Comparison of ENCODE assay signal across 12 cellular contexts in the genomic region with DNA sequence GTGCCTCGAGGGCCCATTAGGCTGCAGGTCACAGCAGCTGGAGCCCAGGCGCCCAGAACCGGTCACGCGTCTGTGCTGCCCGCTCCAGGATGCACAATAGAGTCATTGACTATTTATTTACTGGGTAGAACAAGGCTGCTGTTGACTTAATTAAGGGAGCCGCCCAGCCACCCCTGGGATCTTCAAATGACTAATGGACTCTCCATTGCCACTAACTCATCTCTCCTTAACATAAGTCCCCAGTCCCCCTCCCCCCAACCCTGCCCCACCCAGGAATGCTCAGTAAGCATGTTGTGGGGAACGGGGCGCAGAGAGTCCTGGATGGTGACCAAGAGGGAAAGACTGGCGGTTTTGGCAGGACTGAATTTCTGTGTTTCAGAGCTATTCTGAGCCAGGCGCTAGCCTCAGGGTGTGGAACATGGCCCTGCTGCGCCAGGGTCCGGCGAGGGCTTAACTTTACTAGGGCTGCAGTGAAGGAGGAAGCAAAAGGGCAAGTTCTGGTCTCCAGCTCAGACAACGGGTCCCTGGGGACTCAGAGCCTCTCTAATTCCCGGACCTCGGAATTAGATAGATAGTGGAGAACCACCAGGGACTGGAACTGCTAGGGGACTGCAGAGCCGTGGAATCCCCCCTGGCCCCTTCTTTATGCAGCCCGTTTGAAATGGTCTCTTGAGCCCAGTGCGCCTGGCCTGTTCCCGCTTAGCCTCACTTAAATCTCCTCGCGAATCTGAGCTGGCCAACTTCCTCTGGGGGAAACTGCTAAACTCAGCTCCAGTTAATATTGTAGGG. TPM values are rescaled to one million over a fixed set of nuclear protein-coding genes. Genes with fewer than 3 reads are reported as not detected.
DNase-seq lines count a peak whose midpoint lies in the region; ATAC-seq and TF ChIP-seq lines count a peak whose summit lies in the region.
"Had no signal": no experiment of that assay in that cellular context is flagged by ENCODE, and none has a peak within 500 bp of the region (broad histone marks: within the 10 kb centered on the region; RNA-seq: fewer than 3 reads in every experiment).

No MANE protein-coding gene starts in this region.

- H3K14ac ChIP-seq in neuronal stem cell (ENCODE audit: low read length) = no peak overlapping the region

- H3K23ac ChIP-seq in neuronal stem cell (ENCODE audit: low read depth, low read length, poor library complexity) = no peak overlapping the region

- H3K36me3 Mint-ChIP-seq in endothelial cell (ENCODE audit: low read depth, unreplicated experiment) = no peaks in the 10 kb centered on the region
- peaks cover 3% of the 10 kb centered on the region for H3K36me3 Mint-ChIP-seq in activated CD8-positive, alpha-beta T cell treated with anti-CD3 and anti-CD28 coated beads, Interleukin-2, amount 10 ng/mL, durations not matched to agents 7 days and 5 days (ENCODE audit: low read depth)
- H3K36me3 Mint-ChIP-seq in activated T-helper 17 cell treated with anti-CD3 and anti-CD28 coated beads, Interleukin-2, amount 50 U/mL, for 72 hours (ENCODE audit: low read depth) = no peaks in the 10 kb centered on the region

- DNase-seq in ELR (ENCODE audit: low read depth) (peak; percentile 7), NCI-H2029 treated with DMSO at 0.1 percent for 48 hours (lab: John Stamatoyannopoulos, UW) (peak; percentile 50), endothelial cell (ENCODE audit: low spot score) (peak; percentile 5), neuronal stem cell (ENCODE audit: low spot score) (no peak)
- no peak for DNase-seq in effector CD8-positive, alpha-beta T cell (lab: John Stamatoyannopoulos, UW)
- no peak for DNase-seq in activated CD8-positive, alpha-beta T cell treated with anti-CD3 and anti-CD28 coated beads, Interleukin-2, amount 10 ng/mL, durations not matched to agents 7 days and 5 days
- DNase-seq: GF-D8, Karpas-422 had no signal

- peak overlapping the region in 1 of 2 donors; percentile 83 for H3K4me3 ChIP-seq in neuronal stem cell (ENCODE audit: low read length in 2 of 2)

- peaks cover 12% of the 10 kb centered on the region for H3K27me3 Mint-ChIP-seq in endothelial cell (ENCODE audit: unreplicated experiment)
- peaks cover 27% of the 10 kb centered on the region for H3K27me3 Mint-ChIP-seq in activated CD8-positive, alpha-beta T cell treated with anti-CD3 and anti-CD28 coated beads, Interleukin-2, amount 10 ng/mL, durations not matched to agents 7 days and 5 days (ENCODE audit: low read depth)
- H3K27me3 Mint-ChIP-seq in activated T-helper 17 cell treated with anti-CD3 and anti-CD28 coated beads, Interleukin-2, amount 50 U/mL, for 72 hours = peaks cover 26% of the 10 kb centered on the region

- H3K36me3 ChIP-seq in neuronal stem cell (replicated peaks in 1 of 2; ENCODE audit: control insufficient read depth in 2 of 2, insufficient read depth in 2 of 2, low read length in 2 of 2) = no peaks in the 10 kb centered on the region

- H3K4me1 ChIP-seq in neuronal stem cell (ENCODE audit: control insufficient read depth in 2 of 2, insufficient read depth in 1 of 2, low read depth in 1 of 2, low read length in 2 of 2) = peaks cover 5 to 9% of the 10 kb centered on the region in 2 donors

- H3K79me1 ChIP-seq in neuronal stem cell (ENCODE audit: low read depth, low read length) = no peaks in the 10 kb centered on the region

- POLR2A ChIA-PET in activated CD8-positive, alpha-beta T cell treated with anti-CD3 and anti-CD28 coated beads, Interleukin-2, amount 10 ng/mL, durations not matched to agents 7 days and 5 days (lab: Charles Lee) = interaction anchor here (0.6 kb wide), 1 partner anchor 60 kb away, joined by 3 read pairs; no protein-coding TSS in a partner anchor

- no peak overlapping the region for H2BK120ac ChIP-seq in neuronal stem cell (ENCODE audit: low read depth, low read length)

- H2BK5ac ChIP-seq in neuronal stem cell (ENCODE audit: low read length) = no peak overlapping the region

- no peak overlapping the region for H2AK5ac ChIP-seq in neuronal stem cell (ENCODE audit: low read depth, low read length)

- peaks cover 14% of the 10 kb centered on the region for H3K4me1 Mint-ChIP-seq in endothelial cell (ENCODE audit: unreplicated experiment)
- peaks cover 5% of the 10 kb centered on the region for H3K4me1 Mint-ChIP-seq in activated CD8-positive, alpha-beta T cell treated with anti-CD3 and anti-CD28 coated beads, Interleukin-2, amount 10 ng/mL, durations not matched to agents 7 days and 5 days (ENCODE audit: low read depth)
- H3K4me1 Mint-ChIP-seq in activated T-helper 17 cell treated with anti-CD3 and anti-CD28 coated beads, Interleukin-2, amount 50 U/mL, for 72 hours = no peaks in the 10 kb centered on the region

- H3K27me3 ChIP-seq in neuronal stem cell (ENCODE audit: control insufficient read depth in 3 of 3, insufficient read depth in 3 of 3, low read depth in 1 of 3, low read length in 3 of 3) = peaks cover 6 to 46% (median 27%) of the 10 kb centered on the region in 3 experiments

- H3K9me3 ChIP-seq in neuronal stem cell (replicated peaks in 1 of 2; ENCODE audit: control insufficient read depth in 2 of 2, insufficient read depth in 1 of 2, low read depth in 1 of 2, low read length in 2 of 2) = no peaks in the 10 kb centered on the region

- H3K9me3 Mint-ChIP-seq in endothelial cell (ENCODE audit: unreplicated experiment) = no peaks in the 10 kb centered on the region
- H3K9me3 Mint-ChIP-seq in activated CD8-positive, alpha-beta T cell treated with anti-CD3 and anti-CD28 coated beads, Interleukin-2, amount 10 ng/mL, durations not matched to agents 7 days and 5 days (ENCODE audit: insufficient read depth) = no peaks in the 10 kb centered on the region
- peaks cover 7% of the 10 kb centered on the region for H3K9me3 Mint-ChIP-seq in activated T-helper 17 cell treated with anti-CD3 and anti-CD28 coated beads, Interleukin-2, amount 50 U/mL, for 72 hours
- H3K9me3 Mint-ChIP-seq: dendritic cell treated with granulocyte-macrophage colony-stimulating factor and Interleukin-4, amounts not matched to agents 40 ng/mL and 50 ng/mL, for 4 days had no signal

- no peak for TF ChIP-seq CTCF in endothelial cell (IDR thresholded peaks at IDR 0.05; ENCODE audit: unreplicated experiment)

- H3K18ac ChIP-seq in neuronal stem cell (ENCODE audit: low read length) = no peak overlapping the region

- no peak overlapping the region for H4K8ac ChIP-seq in neuronal stem cell (ENCODE audit: low read depth, low read length)

- H4K91ac ChIP-seq in neuronal stem cell (ENCODE audit: low read depth, low read length, poor library complexity) = no peak overlapping the region

- H2BK12ac ChIP-seq in neuronal stem cell (ENCODE audit: low read length) = no peak overlapping the region

- H3K9ac ChIP-seq in neuronal stem cell (ENCODE audit: low read depth, low read length, poor library complexity) = no peak overlapping the region

- no peak for ATAC-seq in activated CD8-positive, alpha-beta T cell treated with anti-CD3 and anti-CD28 coated beads, Interleukin-2, amount 10 ng/mL, durations not matched to agents 7 days and 5 days
- ATAC-seq in activated T-helper 17 cell treated with anti-CD3 and anti-CD28 coated beads, Interleukin-2, amount 50 U/mL, for 72 hours (replicated peaks) = no peak
- ATAC-seq in HG02970 (IDR thresholded peaks at IDR 0.05; ENCODE audit: low FRiP score, unreplicated experiment) = no peak

- H3K4me2 ChIP-seq in neuronal stem cell (ENCODE audit: insufficient read depth, low read length, poor library complexity, severe bottlenecking) = peak overlapping the region; percentile 84

- no CpG with 5 or more reads among the region's 23 CpGs for WGBS in neuronal stem cell (ENCODE audit: extremely low coverage in 2 of 2, insufficient read length in 2 of 2, insufficient replicate concordance in 1 of 2), 2 donors

- peak overlapping the region; percentile 87 for H3K4me3 Mint-ChIP-seq in endothelial cell (ENCODE audit: unreplicated experiment)
- H3K4me3 Mint-ChIP-seq in activated CD8-positive, alpha-beta T cell treated with anti-CD3 and anti-CD28 coated beads, Interleukin-2, amount 10 ng/mL, durations not matched to agents 7 days and 5 days = no peak overlapping the region
- no peak overlapping the region for H3K4me3 Mint-ChIP-seq in activated T-helper 17 cell treated with anti-CD3 and anti-CD28 coated beads, Interleukin-2, amount 50 U/mL, for 72 hours
- H3K4me3 Mint-ChIP-seq: dendritic cell treated with granulocyte-macrophage colony-stimulating factor and Interleukin-4, amounts not matched to agents 40 ng/mL and 50 ng/mL, for 4 days had no signal

- H3K27ac Mint-ChIP-seq in endothelial cell (ENCODE audit: unreplicated experiment) = no peak overlapping the region
- no peak overlapping the region for H3K27ac Mint-ChIP-seq in activated CD8-positive, alpha-beta T cell treated with anti-CD3 and anti-CD28 coated beads, Interleukin-2, amount 10 ng/mL, durations not matched to agents 7 days and 5 days
- no peak overlapping the region for H3K27ac Mint-ChIP-seq in activated T-helper 17 cell treated with anti-CD3 and anti-CD28 coated beads, Interleukin-2, amount 50 U/mL, for 72 hours
- H3K27ac Mint-ChIP-seq: dendritic cell treated with granulocyte-macrophage colony-stimulating factor and Interleukin-4, amounts not matched to agents 40 ng/mL and 50 ng/mL, for 4 days had no signal

- H2AFZ ChIP-seq in neuronal stem cell (ENCODE audit: low read length) = peak overlapping the region; percentile 85

- H3K4ac ChIP-seq in neuronal stem cell (ENCODE audit: low read length) = no peak overlapping the region

- no peak overlapping the region for H2BK15ac ChIP-seq in neuronal stem cell (ENCODE audit: low read length)

- no peak overlapping the region for H3K27ac ChIP-seq in neuronal stem cell (replicated peaks; ENCODE audit: low read length)

- CTCF ChIA-PET in activated CD8-positive, alpha-beta T cell treated with anti-CD3 and anti-CD28 coated beads, Interleukin-2, amount 10 ng/mL, durations not matched to agents 7 days and 5 days (lab: Charles Lee) = no interaction called here

RNA-seq across cellular contexts. Expression of a gene that starts 1.5 kb away (rescaled TPM):
- 2.8 TPM for total RNA-seq in endothelial cell (ENCODE audit: unreplicated experiment)
- 0.20 TPM for polyA plus RNA-seq in neuronal stem cell (2013, experiment 1 of 2)
- 0.21 TPM for polyA plus RNA-seq in neuronal stem cell (2013, experiment 2 of 2)
- total RNA-seq in activated CD8-positive, alpha-beta T cell treated with anti-CD3 and anti-CD28 coated beads, Interleukin-2, amount 10 ng/mL, durations not matched to agents 7 days and 5 days = not detected
- total RNA-seq in activated T-helper 17 cell treated with anti-CD3 and anti-CD28 coated beads, Interleukin-2, amount 50 U/mL, for 72 hours = under 1 TPM in 1 of 2 donors, not detected in 1; 0.13 TPM
- total RNA-seq: pulmonary artery endothelial cell had no signal

Comparison
In these comparisons a context has a peak if more than half of its experiments do, and no peak if none do; other contexts are left out.
1. DNase-seq: peak in ELR (single experiment), NCI-H2029 treated with DMSO at 0.1 percent for 48 hours (single experiment) and endothelial cell (single experiment); none in neuronal stem cell (single experiment), effector CD8-positive, alpha-beta T cell (single experiment) and activated CD8-positive, alpha-beta T cell treated with anti-CD3 and anti-CD28 coated beads, Interleukin-2, amount 10 ng/mL, durations not matched to agents 7 days and 5 days (single experiment).